Comparison of ENCODE assay signal across 21 cellular contexts in the genomic region with DNA sequence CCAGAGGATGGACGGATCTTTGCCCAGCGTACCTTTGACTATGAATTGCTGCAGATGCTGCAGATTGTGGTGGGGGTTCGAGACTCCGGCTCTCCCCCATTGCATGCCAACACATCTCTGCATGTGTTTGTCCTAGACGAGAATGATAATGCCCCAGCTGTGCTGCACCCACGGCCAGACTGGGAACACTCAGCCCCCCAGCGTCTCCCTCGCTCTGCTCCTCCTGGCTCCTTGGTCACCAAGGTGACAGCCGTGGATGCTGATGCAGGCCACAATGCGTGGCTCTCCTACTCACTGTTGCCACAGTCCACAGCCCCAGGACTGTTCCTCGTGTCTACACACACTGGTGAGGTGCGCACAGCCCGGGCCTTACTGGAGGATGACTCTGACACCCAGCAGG. TPM values are rescaled to one million over a fixed set of nuclear protein-coding genes. Genes with fewer than 3 reads are reported as not detected.
"Had no signal": no experiment of that assay in that cellular context is flagged by ENCODE, and none has a peak within 500 bp of the region (broad histone marks: within the 10 kb centered on the region; RNA-seq: fewer than 3 reads in every experiment).

No MANE protein-coding gene starts in this region.

- H3K27ac ChIP-seq: adrenal gland, body of pancreas, heart left ventricle, neutrophil had no signal

- H3K27me3 ChIP-seq: adrenal gland, body of pancreas, thyroid gland had no signal

- H3K4me3 ChIP-seq: adrenal gland, body of pancreas, lung had no signal

- H3K27ac Mint-ChIP-seq: activated B cell treated with CpG ODN at 0.5 μM for 24 hours; activated naive CD4-positive, alpha-beta T cell treated with anti-CD3 and anti-CD28 coated beads for 36 hours; activated T-helper 17 cell treated with anti-CD3 and anti-CD28 coated beads, Interleukin-2, amount 50 U/mL, for 72 hours; dendritic cell treated with granulocyte-macrophage colony-stimulating factor and Interleukin-4, amounts not matched to agents 40 ng/mL and 50 ng/mL, for 4 days; immature natural killer cell; stimulated activated memory B cell treated with anti-CD40 and anti-IgM and Interleukin-4, amounts not matched to agents 10 μg/mL and 1 μg/mL and 100 μg/mL, for 72 hours; T-helper 2 cell treated with Interferon-gamma antibody and Interleukin-4, amounts not matched to agents 5 μg/mL and 100 μg/mL, for 36 hours had no signal

- H3K4me3 Mint-ChIP-seq: activated naive CD4-positive, alpha-beta T cell treated with anti-CD3 and anti-CD28 coated beads for 36 hours; activated T-helper 17 cell treated with anti-CD3 and anti-CD28 coated beads, Interleukin-2, amount 50 U/mL, for 72 hours; central memory CD8-positive, alpha-beta T cell; dendritic cell treated with granulocyte-macrophage colony-stimulating factor and Interleukin-4, amounts not matched to agents 40 ng/mL and 50 ng/mL, for 4 days; stimulated activated memory B cell treated with anti-CD40 and anti-IgM and Interleukin-4, amounts not matched to agents 10 μg/mL and 1 μg/mL and 100 μg/mL, for 72 hours; T-helper 2 cell treated with Interferon-gamma antibody and Interleukin-4, amounts not matched to agents 5 μg/mL and 100 μg/mL, for 36 hours had no signal

- H3K36me3 ChIP-seq: adrenal gland, neutrophil, thyroid gland had no signal

- H3K9me3 ChIP-seq: adrenal gland, body of pancreas, heart left ventricle, neutrophil, thyroid gland had no signal

- DNase-seq: activated B cell treated with CpG ODN at 0.5 μM for 24 hours; activated CD4-positive, alpha-beta T cell treated with anti-CD3 and anti-CD28 coated beads, Interleukin-2, amount 50 U/mL, for 1 hour; activated naive CD4-positive, alpha-beta T cell treated with anti-CD3 and anti-CD28 coated beads for 36 hours; body of pancreas; heart left ventricle; immature natural killer cell; left cardiac atrium; naive B cell; stimulated activated CD4-positive, alpha-beta T cell treated with anti-CD3 and anti-CD28 coated beads, Interleukin-2, amount 100 ng/mL, for 48 hours had no signal

- H3K9me3 Mint-ChIP-seq: activated B cell treated with CpG ODN at 0.5 μM for 24 hours; activated naive CD4-positive, alpha-beta T cell treated with anti-CD3 and anti-CD28 coated beads for 36 hours; activated T-helper 17 cell treated with anti-CD3 and anti-CD28 coated beads, Interleukin-2, amount 50 U/mL, for 72 hours; central memory CD8-positive, alpha-beta T cell; dendritic cell treated with granulocyte-macrophage colony-stimulating factor and Interleukin-4, amounts not matched to agents 40 ng/mL and 50 ng/mL, for 4 days; stimulated activated memory B cell treated with anti-CD40 and anti-IgM and Interleukin-4, amounts not matched to agents 10 μg/mL and 1 μg/mL and 100 μg/mL, for 72 hours; T-helper 2 cell treated with Interferon-gamma antibody and Interleukin-4, amounts not matched to agents 5 μg/mL and 100 μg/mL, for 36 hours had no signal

- H3K4me1 ChIP-seq: body of pancreas had no signal

- ATAC-seq: activated T-helper 17 cell treated with anti-CD3 and anti-CD28 coated beads, Interleukin-2, amount 50 U/mL, for 72 hours; body of pancreas; heart left ventricle; left cardiac atrium; stimulated activated memory B cell treated with anti-CD40 and anti-IgM and Interleukin-4, amounts not matched to agents 10 μg/mL and 1 μg/mL and 100 μg/mL, for 72 hours had no signal

- FAIRE-seq: frontal cortex had no signal

RNA-seq across cellular contexts. Expression of gene PCDHGC5, which starts 1.9 kb away (rescaled TPM):
- total RNA-seq: activated CD8-positive, alpha-beta memory T cell treated with anti-CD3 and anti-CD28 coated beads for 36 hours; activated naive CD4-positive, alpha-beta T cell treated with anti-CD3 and anti-CD28 coated beads for 36 hours; activated T-helper 17 cell treated with anti-CD3 and anti-CD28 coated beads, Interleukin-2, amount 50 U/mL, for 72 hours; mononuclear cell had no signal
- polyA plus RNA-seq: immature natural killer cell had no signal

RNA-seq across cellular contexts. Expression of gene PCDHGC4, which starts 5.9 kb away (rescaled TPM):
- total RNA-seq: activated CD8-positive, alpha-beta memory T cell treated with anti-CD3 and anti-CD28 coated beads for 36 hours; activated naive CD4-positive, alpha-beta T cell treated with anti-CD3 and anti-CD28 coated beads for 36 hours; activated T-helper 17 cell treated with anti-CD3 and anti-CD28 coated beads, Interleukin-2, amount 50 U/mL, for 72 hours had no signal
- polyA plus RNA-seq: immature natural killer cell had no signal
